29 cellular contexts compared by ENCODE assay signal in genomic region chr22:48282804-48283203, GRCh38.
A peak's percentile ranks its signal among the peaks of the same experiment; 100 is the strongest.
DNase-seq lines count a peak whose midpoint lies in the region; ATAC-seq, FAIRE-seq and TF ChIP-seq lines count a peak whose summit lies in the region.
"Had no signal": no experiment of that assay in that cellular context is flagged by ENCODE, and none has a peak within 500 bp of the region (broad histone marks: within the 10 kb centered on the region; RNA-seq: fewer than 3 reads in every experiment).

No MANE protein-coding gene starts in this region.

- no TSS peak for BruUV-seq in HepG2 (replicated peaks; lab: Mats Ljungman, UMichigan)

- intact Hi-C loops in HepG2 (cut with micrococcal nuclease; ENCODE audit: unreplicated experiment) = no loop called here
- intact Hi-C loops in right lobe of liver (cut with DNase I) = no loop called here

- WGBS in HepG2 (ENCODE audit: low lambda C conversion rate) = 0% methylated on average over 2 of the region's 2 CpGs
- WGBS in right lobe of liver (ENCODE audit: insufficient coverage, low coverage, low lambda C conversion rate, missing lambda C conversion rate) = 50% methylated on average over 2 of the region's 2 CpGs

- POLR2A ChIA-PET in HepG2 (lab: Yijun Ruan, JAX) = no interaction called here

- TF ChIP-seq RAD21 in HepG2 (CRISPR knock-in tag; IDR thresholded peaks at IDR 0.05) = no peak

- no peak for TF ChIP-seq EP300 in HepG2 (IDR thresholded peaks at IDR 0.05; ENCODE audit: low read depth in 2 of 2, low read length in 2 of 2)
- TF ChIP-seq EP300 in HepG2 (CRISPR knock-in tag; IDR thresholded peaks at IDR 0.05; ENCODE audit: borderline replicate concordance) = no peak

- in situ Hi-C loops in HepG2 (cut with HindIII; ENCODE audit: extremely low pct_ligation_motif_present, low pct_unique_long_range_greater_than_20kb) = no loop called here

- CTCF ChIA-PET in HepG2 (lab: Yijun Ruan, JAX; ENCODE audit: low intra/inter-chr PET ratio, low total read pairs) = no interaction called here

- no peak overlapping the region for H2AFZ ChIP-seq in HepG2 (ENCODE audit: low read length)

- H3K79me2 ChIP-seq in HepG2 (ENCODE audit: insufficient read depth, low read length) = no peaks in the 10 kb centered on the region

- H3K36me3 ChIP-seq in HepG2 (replicated peaks in 1 of 2; ENCODE audit: control insufficient read depth in 1 of 2, insufficient read depth in 2 of 2, low read length in 2 of 2) (no peaks in the 10 kb centered on the region), right lobe of liver (no peaks in the 10 kb centered on the region)
- H3K36me3 ChIP-seq: BE2C; BLaER1; BLaER1 treated with 17β-estradiol and CSF1 and Interleukin-3, amounts not matched to agents 10 nM and 100 nM had no signal

- H3K27me3 ChIP-seq in HepG2 (ENCODE audit: control insufficient read depth in 1 of 2, insufficient read depth in 2 of 2, low read length in 2 of 2) (peaks cover 0 to 28% of the 10 kb centered on the region in 2 experiments; a peak in 2 of 5 replicates), right lobe of liver (no peaks in the 10 kb centered on the region)
- H3K27me3 ChIP-seq: BE2C; BLaER1; BLaER1 treated with 17β-estradiol and CSF1 and Interleukin-3, amounts not matched to agents 10 nM and 100 nM had no signal

- H3K9ac ChIP-seq in HepG2 (ENCODE audit: insufficient read depth, low read depth, low read length) = no peak overlapping the region
- H3K9ac ChIP-seq: BLaER1; BLaER1 treated with 17β-estradiol and CSF1 and Interleukin-3, amounts not matched to agents 10 nM and 100 nM had no signal

- H3K4me1 ChIP-seq in HepG2 (ENCODE audit: insufficient read depth, low read length) (no peaks in the 10 kb centered on the region), right lobe of liver (no peaks in the 10 kb centered on the region)
- H3K4me1 ChIP-seq: BE2C, Caco-2 had no signal

- H3K4me3 ChIP-seq in HepG2 (replicated peaks in 1 of 3; ENCODE audit: insufficient read depth in 1 of 3, low read depth in 2 of 3, low read length in 3 of 3) = no peak overlapping the region
- H3K4me3 ChIP-seq in right lobe of liver = no peak overlapping the region
- H3K4me3 ChIP-seq: A549; BLaER1; BLaER1 treated with 17β-estradiol and CSF1 and Interleukin-3, amounts not matched to agents 10 nM and 100 nM had no signal

- FAIRE-seq in HepG2 (lab: Jason Lieb, UNC) = no peak
- FAIRE-seq: A204.1, A549, D721Med had no signal

- TF ChIP-seq POLR2A in HepG2 (IDR thresholded peaks at IDR 0.05; ENCODE audit: insufficient read depth in 1 of 2, low read depth in 2 of 2, low read length in 2 of 2) (no peak), right lobe of liver (IDR thresholded peaks at IDR 0.05) (no peak)

- no peak for ATAC-seq in HepG2
- ATAC-seq in right lobe of liver = no peak
- ATAC-seq: A549; CD8-positive, alpha-beta T cell had no signal

- no peaks in the 10 kb centered on the region for H3K9me3 ChIP-seq in HepG2 (ENCODE audit: low read length)
- H3K9me3 ChIP-seq in right lobe of liver = no peaks in the 10 kb centered on the region
- H3K9me3 ChIP-seq: BE2C, Caco-2 had no signal

- H3K27ac ChIP-seq in HepG2 (ENCODE audit: extremely low read length, insufficient read depth, low read length) (no peak overlapping the region), right lobe of liver (no peak overlapping the region)
- H3K27ac ChIP-seq: 22Rv1; A549; BLaER1; BLaER1 treated with 17β-estradiol and CSF1 and Interleukin-3, amounts not matched to agents 10 nM and 100 nM; C4-2B had no signal

- no peak overlapping the region for H3K4me2 ChIP-seq in HepG2 (ENCODE audit: low read depth, low read length)
- H3K4me2 ChIP-seq: A549; BLaER1; BLaER1 treated with 17β-estradiol and CSF1 and Interleukin-3, amounts not matched to agents 10 nM and 100 nM had no signal

- H4K20me1 ChIP-seq in HepG2 (ENCODE audit: insufficient read depth, low read length) = no peaks in the 10 kb centered on the region
- H4K20me1 ChIP-seq: BLaER1; BLaER1 treated with 17β-estradiol and CSF1 and Interleukin-3, amounts not matched to agents 10 nM and 100 nM had no signal

- TF ChIP-seq CTCF in HepG2 (CRISPR knock-in tag; IDR thresholded peaks at IDR 0.05) (no peak), right lobe of liver (IDR thresholded peaks at IDR 0.05) (no peak)

- DNase-seq in HepG2 (ENCODE audit: low spot score) (no peak), right lobe of liver (no peak)
- DNase-seq: 8988T; ACHN; AML-193; BE2C; C1 segment of cervical spinal cord; Caco-2; Calu3; CD4-positive, alpha-beta memory T cell; CD4-positive, alpha-beta T cell; CD4-positive, CD25-positive, alpha-beta regulatory T cell; CD8-positive, alpha-beta memory T cell; CD8-positive, alpha-beta T cell; COR-L47; DMS 273 treated with DMSO at 0.1 percent for 48 hours; DMS153; DMS53; DMS79; DMS79 treated with DMSO at 0.1 percent for 48 hours; DND-41; EL had no signal

TF ChIP-seq in HepG2, 621 proteins besides CTCF, POLR2A, EP300 and RAD21:
- TF ChIP-seq SRF (IDR thresholded peaks at IDR 0.05; ENCODE audit: low read depth, low read length) (no peak), HNRNPK (IDR thresholded peaks at IDR 0.05; ENCODE audit: low read depth, low read length, poor library complexity, severe bottlenecking) (peak; percentile 90)
